ENCODE assay signal across 21 cellular contexts in genomic region chr1:171116676-171117075, GRCh38. TPM values are rescaled to one million over a fixed set of nuclear protein-coding genes. Genes with fewer than 3 reads are reported as not detected.
DNase-seq lines count a peak whose midpoint lies in the region; ATAC-seq, FAIRE-seq and TF ChIP-seq lines count a peak whose summit lies in the region.
"Had no signal": no experiment of that assay in that cellular context is flagged by ENCODE, and none has a peak within 500 bp of the region (broad histone marks: within the 10 kb centered on the region; RNA-seq: fewer than 3 reads in every experiment).

No MANE protein-coding gene starts in this region.

- H4K20me1 ChIP-seq in hepatocyte (ENCODE audit: insufficient read depth, poor library complexity, severe bottlenecking): no peaks in the 10 kb centered on the region

- ATAC-seq in HG03039 (IDR thresholded peaks at IDR 0.05; ENCODE audit: unreplicated experiment): no peak

- TF ChIP-seq CTCF in D721Med (IDR thresholded peaks at IDR 0.05; ENCODE audit: insufficient read depth, missing control alignments): no peak
- TF ChIP-seq CTCF in astrocyte of the cerebellum (IDR thresholded peaks at IDR 0.05; ENCODE audit: low read depth, low read length, missing control alignments): no peak
- no peak for TF ChIP-seq CTCF in osteocyte (IDR thresholded peaks at IDR 0.05)
- TF ChIP-seq CTCF in hepatocyte (IDR thresholded peaks at IDR 0.05; ENCODE audit: poor library complexity): no peak

- H3K79me2 ChIP-seq in hepatocyte: no peaks in the 10 kb centered on the region

- peak overlapping the region; percentile 85 for H3K27ac Mint-ChIP-seq in osteocyte (ENCODE audit: unreplicated experiment)
- H3K27ac Mint-ChIP-seq: CD4-positive, CD25-positive, alpha-beta regulatory T cell had no signal

- H3K36me3 ChIP-seq in hepatocyte (replicated peaks; ENCODE audit: insufficient read depth, low read depth): no peaks in the 10 kb centered on the region
- H3K36me3 ChIP-seq: MG63 had no signal

- H3K4me3 ChIP-seq in astrocyte of the cerebellum (ENCODE audit: low read depth, low read length) (no peak overlapping the region), hepatocyte (no peak overlapping the region)
- H3K4me3 ChIP-seq: MG63 had no signal

- H3K9me2 ChIP-seq in hepatocyte (replicated peaks; ENCODE audit: insufficient read depth): no peaks in the 10 kb centered on the region

- peaks cover 13% of the 10 kb centered on the region for H3K36me3 Mint-ChIP-seq in osteocyte (ENCODE audit: unreplicated experiment)
- H3K36me3 Mint-ChIP-seq: CD4-positive, CD25-positive, alpha-beta regulatory T cell had no signal

- no peaks in the 10 kb centered on the region for H3K27me3 ChIP-seq in hepatocyte
- H3K27me3 ChIP-seq: MG63 had no signal

- peak; percentile 68 for FAIRE-seq in D721Med (lab: Jason Lieb, UNC)
- FAIRE-seq: A204.1, GM12892 had no signal

- peaks cover 59% of the 10 kb centered on the region for H3K4me1 Mint-ChIP-seq in osteocyte (ENCODE audit: unreplicated experiment)
- H3K4me1 Mint-ChIP-seq: CD4-positive, CD25-positive, alpha-beta regulatory T cell had no signal

- no peak overlapping the region for H3K4me3 Mint-ChIP-seq in osteocyte (ENCODE audit: unreplicated experiment)
- H3K4me3 Mint-ChIP-seq: CD4-positive, CD25-positive, alpha-beta regulatory T cell had no signal

- H3K4me1 ChIP-seq in hepatocyte (ENCODE audit: insufficient read depth): no peaks in the 10 kb centered on the region

- no peaks in the 10 kb centered on the region for H3K9me3 ChIP-seq in hepatocyte (ENCODE audit: low read depth)
- H3K9me3 ChIP-seq: MG63 had no signal

- no peaks in the 10 kb centered on the region for H3K9me3 Mint-ChIP-seq in osteocyte (ENCODE audit: unreplicated experiment)

- H3K27me3 Mint-ChIP-seq in osteocyte (ENCODE audit: unreplicated experiment): peaks cover 7% of the 10 kb centered on the region

- in situ Hi-C loops in astrocyte of the cerebellum (cut with HindIII; ENCODE audit: low sequenced_read_pairs): no loop called here

- H3K27ac ChIP-seq in hepatocyte: no peak overlapping the region

- DNase-seq in D721Med (ENCODE audit: insufficient read length, low spot score): no peak
- peak; percentile 43 for DNase-seq in astrocyte of the cerebellum (ENCODE audit: low read depth)
- DNase-seq in fibroblast of gingiva (ENCODE audit: low read depth): peak; percentile 72
- DNase-seq in osteocyte (ENCODE audit: extremely low spot score, unreplicated experiment): no peak
- DNase-seq in foreskin melanocyte: no peak
- DNase-seq in hepatocyte (ENCODE audit: low spot score): no peak
- DNase-seq in SKM-1 treated with dmso at 0.1 percent for 144 hours (lab: John Stamatoyannopoulos, UW; ENCODE audit: unreplicated experiment): no peak
- DNase-seq: CD4-positive, CD25-positive, alpha-beta regulatory T cell; DMS 273 treated with DMSO at 0.1 percent for 48 hours; DND-41; MG63; NCI-H1694 treated with DMSO at 0.1 percent for 48 hours; NCI-H2081 treated with DMSO at 0.1 percent for 48 hours; NCI-H446 treated with DMSO at 0.1 percent for 48 hours; NCI-H526 treated with DMSO at 0.1 percent for 48 hours; SHP77 had no signal

- H3K4me2 ChIP-seq in hepatocyte: no peak overlapping the region

- no peak overlapping the region for H2AFZ ChIP-seq in hepatocyte

- 88% methylated on average over 1 of the region's 1 CpG for WGBS in hepatocyte (ENCODE audit: low lambda C conversion rate, missing lambda C conversion rate)

RNA-seq across cellular contexts. Expression of gene FMO3, which starts 26.0 kb away (rescaled TPM):
- total RNA-seq in osteocyte (1.0 and 1.6 TPM in 2 replicates), hepatocyte (0.16 and 1.6 TPM in 2 replicates)
- polyA plus RNA-seq in hepatocyte: 0.49 and 0.52 TPM in 2 replicates
- total RNA-seq: CD4-positive, CD25-positive, alpha-beta regulatory T cell; G401; LHCN-M2 had no signal
- polyA plus RNA-seq: CD4-positive, CD25-positive, alpha-beta regulatory T cell had no signal

Comparison
In these comparisons a context has a peak if more than half of its experiments do, and no peak if none do; other contexts are left out.
1. DNase-seq: peak in astrocyte of the cerebellum (single experiment) and fibroblast of gingiva (single experiment); none in D721Med (single experiment), osteocyte (single experiment), foreskin melanocyte (single experiment), hepatocyte (single experiment) and SKM-1 treated with dmso at 0.1 percent for 144 hours (single experiment).